26 cellular contexts compared by ENCODE assay signal in genomic region chr2:117607202-117607601, GRCh38.
DNase-seq lines count a peak whose midpoint lies in the region; ATAC-seq, FAIRE-seq and TF ChIP-seq lines count a peak whose summit lies in the region.
"Had no signal": no experiment of that assay in that cellular context is flagged by ENCODE, and none has a peak within 500 bp of the region (broad histone marks: within the 10 kb centered on the region; RNA-seq: fewer than 3 reads in every experiment).

No MANE protein-coding gene starts in this region.

- no peak overlapping the region for H2AK5ac ChIP-seq in IMR-90 (ENCODE audit: low read depth, low read length)

- H3K14ac ChIP-seq in IMR-90 (replicated peaks; ENCODE audit: low read depth, low read length), result no peak overlapping the region

- intact Hi-C loops in HepG2 (cut with micrococcal nuclease; ENCODE audit: unreplicated experiment), result no loop called here
- intact Hi-C loops in right lobe of liver (cut with DNase I), result no loop called here
- intact Hi-C loops in IMR-90 (cut with micrococcal nuclease), result no loop called here

- H2AFZ ChIP-seq in HepG2 (ENCODE audit: low read length) (no peak overlapping the region), IMR-90 (replicated peaks; ENCODE audit: low read length, poor library complexity) (no peak overlapping the region)

- H3K4me3 Mint-ChIP-seq in WTC11, result no peak overlapping the region
- H3K4me3 Mint-ChIP-seq: CD14-positive monocyte; CD4-positive, alpha-beta memory T cell; CD4-positive, CD25-positive, alpha-beta regulatory T cell; CD8-positive, alpha-beta memory T cell had no signal

- no peak overlapping the region for H2AK9ac ChIP-seq in IMR-90 (replicated peaks; ENCODE audit: low read depth, low read length, poor library complexity)

- H3K9me3 ChIP-seq in HepG2 (ENCODE audit: low read length), result no peaks in the 10 kb centered on the region
- no peaks in the 10 kb centered on the region for H3K9me3 ChIP-seq in right lobe of liver
- peaks cover 9% of the 10 kb centered on the region for H3K9me3 ChIP-seq in IMR-90 (ENCODE audit: control insufficient read depth, insufficient read depth, low read length)
- H3K9me3 ChIP-seq: BE2C, BLaER1 had no signal

- dilution Hi-C loops in IMR-90 (cut with HindIII; ENCODE audit: low sequenced_read_pairs, unreplicated experiment), result no loop called here

- no peak overlapping the region for H3K56ac ChIP-seq in IMR-90 (ENCODE audit: extremely low read depth, insufficient read depth, low read length)

- no peaks in the 10 kb centered on the region for H3K79me2 ChIP-seq in HepG2 (ENCODE audit: insufficient read depth, low read length)

- no peak overlapping the region for H3K27ac Mint-ChIP-seq in WTC11
- H3K27ac Mint-ChIP-seq: CD14-positive monocyte; CD4-positive, alpha-beta memory T cell; CD4-positive, CD25-positive, alpha-beta regulatory T cell; CD8-positive, alpha-beta memory T cell had no signal

- H3K27me3 Mint-ChIP-seq in WTC11 (ENCODE audit: low read depth), result no peaks in the 10 kb centered on the region
- H3K27me3 Mint-ChIP-seq: CD4-positive, alpha-beta memory T cell; CD4-positive, CD25-positive, alpha-beta regulatory T cell; CD8-positive, alpha-beta memory T cell had no signal

- no peak for DNase-seq in HepG2 (ENCODE audit: low spot score)
- DNase-seq in right lobe of liver, result no peak
- no peak for DNase-seq in IMR-90
- DNase-seq in WTC11 (ENCODE audit: low spot score), result no peak
- no peak for DNase-seq in epidermal melanocyte (ENCODE audit: insufficient read length, low spot score)
- DNase-seq: ACHN; BE2C; C1 segment of cervical spinal cord; CD4-positive, alpha-beta memory T cell; CD4-positive, CD25-positive, alpha-beta regulatory T cell; CD8-positive, alpha-beta memory T cell; COR-L47; DMS 273 treated with DMSO at 0.1 percent for 48 hours; DMS153; DMS53; DMS79; DND-41; EL; GDM1 had no signal

- H3K27ac ChIP-seq in HepG2 (ENCODE audit: extremely low read length, insufficient read depth, low read length) (no peak overlapping the region), right lobe of liver (no peak overlapping the region), IMR-90 (ENCODE audit: insufficient read depth, low read length) (no peak overlapping the region)
- H3K27ac ChIP-seq: 22Rv1, BLaER1 had no signal

- in situ Hi-C loops in HepG2 (cut with HindIII; ENCODE audit: extremely low pct_ligation_motif_present, low pct_unique_long_range_greater_than_20kb), result no loop called here
- in situ Hi-C loops in IMR-90 (cut with MboI; ENCODE audit: low sequenced_read_pairs), result no loop called here

- H3K27me3 ChIP-seq in HepG2 (ENCODE audit: control insufficient read depth in 1 of 2, insufficient read depth in 2 of 2, low read length in 2 of 2) (no peaks in the 10 kb centered on the region), right lobe of liver (no peaks in the 10 kb centered on the region), IMR-90 (ENCODE audit: control insufficient read depth, insufficient read depth, low read length) (no peaks in the 10 kb centered on the region)
- H3K27me3 ChIP-seq: BE2C, BLaER1 had no signal

- H3K4me1 Mint-ChIP-seq in WTC11, result peaks cover 35% of the 10 kb centered on the region
- H3K4me1 Mint-ChIP-seq: CD14-positive monocyte; CD4-positive, alpha-beta memory T cell; CD4-positive, CD25-positive, alpha-beta regulatory T cell; CD8-positive, alpha-beta memory T cell had no signal

- no peak for FAIRE-seq in HepG2 (lab: Jason Lieb, UNC)
- FAIRE-seq: GM12878, GM12892, GM18507 had no signal

- H3K9ac ChIP-seq in HepG2 (ENCODE audit: insufficient read depth, low read depth, low read length) (no peak overlapping the region), IMR-90 (ENCODE audit: low read depth, low read length) (no peak overlapping the region)
- H3K9ac ChIP-seq: BLaER1 had no signal

- no peak overlapping the region for H4K8ac ChIP-seq in IMR-90 (ENCODE audit: low read depth in 2 of 2, low read length in 2 of 2)

- H2BK120ac ChIP-seq in IMR-90 (ENCODE audit: low read depth, low read length), result no peak overlapping the region

- no peak for TF ChIP-seq EP300 in HepG2 (IDR thresholded peaks at IDR 0.05; ENCODE audit: low read depth in 2 of 2, low read length in 2 of 2)
- TF ChIP-seq EP300 in HepG2 (CRISPR knock-in tag; IDR thresholded peaks at IDR 0.05; ENCODE audit: borderline replicate concordance), result no peak

- no peak overlapping the region for H2BK20ac ChIP-seq in IMR-90 (ENCODE audit: low read depth, low read length)

- TF ChIP-seq RAD21 in HepG2 (CRISPR knock-in tag; IDR thresholded peaks at IDR 0.05) (no peak), IMR-90 (IDR thresholded peaks at IDR 0.05; ENCODE audit: low read length) (no peak)

- no peak overlapping the region for H3K4me3 ChIP-seq in HepG2 (replicated peaks in 1 of 3; ENCODE audit: insufficient read depth in 1 of 3, low read depth in 2 of 3, low read length in 3 of 3)
- no peak overlapping the region for H3K4me3 ChIP-seq in right lobe of liver
- H3K4me3 ChIP-seq in IMR-90 (ENCODE audit: insufficient read depth, low read depth, low read length), result no peak overlapping the region
- H3K4me3 ChIP-seq: BLaER1, GM12878 had no signal

- peaks cover 31% of the 10 kb centered on the region for H3K36me3 Mint-ChIP-seq in WTC11
- H3K36me3 Mint-ChIP-seq: CD14-positive monocyte; CD4-positive, alpha-beta memory T cell; CD4-positive, CD25-positive, alpha-beta regulatory T cell; CD8-positive, alpha-beta memory T cell had no signal

- H3K79me1 ChIP-seq in IMR-90 (ENCODE audit: low read depth in 1 of 2, low read length in 2 of 2), result no peaks in the 10 kb centered on the region

- H3K36me3 ChIP-seq in HepG2 (replicated peaks in 1 of 2; ENCODE audit: control insufficient read depth in 1 of 2, insufficient read depth in 2 of 2, low read length in 2 of 2), result no peaks in the 10 kb centered on the region
- no peaks in the 10 kb centered on the region for H3K36me3 ChIP-seq in right lobe of liver
- no peaks in the 10 kb centered on the region for H3K36me3 ChIP-seq in IMR-90 (ENCODE audit: control insufficient read depth, insufficient read depth, low read length)
- H3K36me3 ChIP-seq: BE2C, BLaER1 had no signal

- BruUV-seq in HepG2 (replicated peaks; lab: Mats Ljungman, UMichigan) (no TSS peak), IMR-90 (replicated peaks; lab: Mats Ljungman, UMichigan) (no TSS peak)

- CTCF ChIA-PET in HepG2 (lab: Yijun Ruan, JAX; ENCODE audit: low intra/inter-chr PET ratio, low total read pairs) (no interaction called here), IMR-90 (lab: Yijun Ruan, JAX) (no interaction called here), WTC11 (lab: Charles Lee) (no interaction called here)

- H3K9me3 Mint-ChIP-seq in WTC11, result no peaks in the 10 kb centered on the region

- no peak overlapping the region for H3K4me2 ChIP-seq in HepG2 (ENCODE audit: low read depth, low read length)
- no peak overlapping the region for H3K4me2 ChIP-seq in IMR-90 (ENCODE audit: low read depth, low read length)
- H3K4me2 ChIP-seq: BLaER1 had no signal

- 6% methylated on average over 2 of the region's 2 CpGs for WGBS in HepG2 (ENCODE audit: low lambda C conversion rate)
- WGBS in right lobe of liver (ENCODE audit: insufficient coverage, low coverage, low lambda C conversion rate, missing lambda C conversion rate), result 29% methylated on average over 2 of the region's 2 CpGs
- WGBS in IMR-90 (ENCODE audit: extremely low coverage in 2 of 2, insufficient read length in 1 of 2), 2 experiments, result no CpG with 5 or more reads among the region's 2 CpGs

- H4K5ac ChIP-seq in IMR-90 (ENCODE audit: low read depth, low read length), result no peak overlapping the region

- H3K18ac ChIP-seq in IMR-90 (ENCODE audit: low read depth, low read length), result no peak overlapping the region

- no peak for TF ChIP-seq CTCF in HepG2 (CRISPR knock-in tag; IDR thresholded peaks at IDR 0.05)
- TF ChIP-seq CTCF in right lobe of liver (IDR thresholded peaks at IDR 0.05), result no peak
- TF ChIP-seq CTCF in IMR-90 (conservative IDR thresholded peaks at IDR 0.05; ENCODE audit: low read depth, low read length), result no peak
- TF ChIP-seq CTCF in WTC11 (IDR thresholded peaks at IDR 0.05), result no peak

- no peak overlapping the region for H3K23ac ChIP-seq in IMR-90 (ENCODE audit: low read depth, low read length)

- TF ChIP-seq POLR2A in HepG2 (IDR thresholded peaks at IDR 0.05; ENCODE audit: insufficient read depth in 1 of 2, low read depth in 2 of 2, low read length in 2 of 2) (no peak), right lobe of liver (IDR thresholded peaks at IDR 0.05) (no peak), IMR-90 (IDR thresholded peaks at IDR 0.05; ENCODE audit: low read depth, low read length) (no peak)

- H3K4ac ChIP-seq in IMR-90 (ENCODE audit: low read depth, low read length), result no peak overlapping the region

- H4K20me1 ChIP-seq in HepG2 (ENCODE audit: insufficient read depth, low read length), result no peaks in the 10 kb centered on the region
- H4K20me1 ChIP-seq in IMR-90 (ENCODE audit: insufficient read depth, low read length), result no peaks in the 10 kb centered on the region
- H4K20me1 ChIP-seq: BLaER1 had no signal

- H3K4me1 ChIP-seq in HepG2 (ENCODE audit: insufficient read depth, low read length) (no peaks in the 10 kb centered on the region), right lobe of liver (no peaks in the 10 kb centered on the region), IMR-90 (ENCODE audit: control insufficient read depth, insufficient read depth, low read length) (no peaks in the 10 kb centered on the region)
- H3K4me1 ChIP-seq: BE2C, BLaER1 had no signal

- H2BK15ac ChIP-seq in IMR-90 (ENCODE audit: low read depth, low read length), result no peak overlapping the region

- H3K9me1 ChIP-seq in IMR-90 (ENCODE audit: insufficient read depth, low read length), result no peaks in the 10 kb centered on the region

- H4K91ac ChIP-seq in IMR-90 (ENCODE audit: insufficient read depth, low read depth, low read length), result no peak overlapping the region

- POLR2A ChIA-PET in HepG2 (lab: Yijun Ruan, JAX) (no interaction called here), IMR-90 (lab: Charles Lee; ENCODE audit: unreplicated experiment) (no interaction called here), WTC11 (lab: Charles Lee) (no interaction called here)

- ATAC-seq in HepG2 (no peak), right lobe of liver (no peak), IMR-90 (ENCODE audit: low read depth) (no peak), WTC11 (no peak), GM18519 (IDR thresholded peaks at IDR 0.05; ENCODE audit: low FRiP score, unreplicated experiment) (no peak)
- ATAC-seq: GM12878 had no signal

- H2BK5ac ChIP-seq in IMR-90 (ENCODE audit: low read depth, low read length, poor library complexity, severe bottlenecking), result no peak overlapping the region

TF ChIP-seq in HepG2, 621 proteins besides CTCF, POLR2A, EP300 and RAD21:
- TF ChIP-seq NFE2L2 (IDR thresholded peaks at IDR 0.05; ENCODE audit: low read length), result peak; percentile 80
- TF ChIP-seq RXRB (CRISPR knock-in tag; IDR thresholded peaks at IDR 0.05; ENCODE audit: borderline replicate concordance), result no peak
- no peak for TF ChIP-seq ZNF792 (CRISPR knock-in tag; IDR thresholded peaks at IDR 0.05)
TF ChIP-seq in HepG2: peak in this region for 1.

TF ChIP-seq in IMR-90, 13 proteins besides CTCF, POLR2A, EP300 and RAD21 (continues in another document):
- no peak for TF ChIP-seq SMC3 (IDR thresholded peaks at IDR 0.05; ENCODE audit: low read depth, low read length)

TF ChIP-seq in WTC11, 78 proteins besides CTCF, POLR2A, EP300 and RAD21:
- TF ChIP-seq ZNF423 (CRISPR knock-in tag; IDR thresholded peaks at IDR 0.05) (0 out of 2 replicates have a peak, but pooled peaks have one; percentile 33), HMGA2 (CRISPR knock-in tag; IDR thresholded peaks at IDR 0.05) (no peak)
